ENCODE assay signal across 8 cellular contexts in the genomic region with DNA sequence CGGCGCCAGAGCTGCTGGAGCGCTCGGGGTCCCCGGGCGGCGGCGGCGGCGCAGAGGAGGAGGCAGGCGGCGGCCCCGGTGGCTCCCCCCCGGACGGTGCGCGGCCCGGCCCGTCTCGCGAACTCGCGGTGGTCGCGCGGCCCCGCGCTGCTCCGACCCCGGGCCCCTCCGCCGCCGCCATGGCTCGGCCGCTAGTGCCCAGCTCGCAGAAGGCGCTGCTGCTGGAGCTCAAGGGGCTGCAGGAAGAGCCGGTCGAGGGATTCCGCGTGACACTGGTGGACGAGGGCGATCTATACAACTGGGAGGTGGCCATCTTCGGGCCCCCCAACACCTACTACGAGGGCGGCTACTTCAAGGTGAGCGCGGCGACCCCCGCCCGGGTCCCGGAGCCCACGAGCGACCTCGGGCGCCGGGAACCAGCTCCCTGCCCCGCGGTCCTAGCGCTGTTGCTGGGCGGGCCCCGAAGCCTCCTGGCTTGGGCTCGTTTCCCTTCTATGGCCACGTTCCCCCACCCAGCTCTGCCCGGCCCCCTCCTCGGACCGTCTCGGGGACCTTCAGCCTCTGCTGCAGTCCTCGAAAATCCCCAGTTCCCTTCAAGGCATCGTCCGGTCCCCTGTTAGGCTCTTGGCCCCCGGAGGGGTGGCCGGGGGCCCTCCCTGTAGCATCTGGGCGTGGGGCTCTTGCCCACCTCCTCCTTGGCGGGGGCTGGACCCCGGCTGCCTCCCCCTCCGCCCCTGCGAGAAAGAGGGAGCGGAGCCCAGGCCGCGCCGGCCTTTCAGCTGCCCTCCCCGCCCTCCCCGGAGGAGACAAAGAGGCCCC. TPM values are rescaled to one million over a fixed set of nuclear protein-coding genes. Genes with fewer than 3 reads are reported as not detected.
DNase-seq lines count a peak whose midpoint lies in the region; ATAC-seq and TF ChIP-seq lines count a peak whose summit lies in the region.

A gene with protein sequence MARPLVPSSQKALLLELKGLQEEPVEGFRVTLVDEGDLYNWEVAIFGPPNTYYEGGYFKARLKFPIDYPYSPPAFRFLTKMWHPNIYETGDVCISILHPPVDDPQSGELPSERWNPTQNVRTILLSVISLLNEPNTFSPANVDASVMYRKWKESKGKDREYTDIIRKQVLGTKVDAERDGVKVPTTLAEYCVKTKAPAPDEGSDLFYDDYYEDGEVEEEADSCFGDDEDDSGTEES (plus strand): TSS at position 8 of the 819 bp plus-strand sequence. CDS start 172 bp downstream, at position 180.

- H3K36me3 ChIP-seq in right atrium auricular region = peaks cover 17% of the 10 kb centered on the region

- no peak for TF ChIP-seq CTCF in right atrium auricular region (IDR thresholded peaks at IDR 0.05)

- H3K27me3 Mint-ChIP-seq in activated naive CD8-positive, alpha-beta T cell treated with anti-CD3 and anti-CD28 coated beads for 36 hours = peaks cover under 1% of the 10 kb centered on the region

- no peaks in the 10 kb centered on the region for H3K9me3 ChIP-seq in right atrium auricular region

- H3K4me3 Mint-ChIP-seq in activated naive CD8-positive, alpha-beta T cell treated with anti-CD3 and anti-CD28 coated beads for 36 hours = peak within 1 kb of the TSS; percentile 87

- no peaks in the 10 kb centered on the region for H3K36me3 Mint-ChIP-seq in activated naive CD8-positive, alpha-beta T cell treated with anti-CD3 and anti-CD28 coated beads for 36 hours

- H3K4me1 ChIP-seq in right atrium auricular region = peaks cover 0 to 33% of the 10 kb centered on the region in 2 donors

- TF ChIP-seq POLR2A in GM18951 (IDR thresholded peaks at IDR 0.05; ENCODE audit: extremely low read depth, insufficient read depth, insufficient read length) = peak; percentile 89

- ATAC-seq in HG03460 (IDR thresholded peaks at IDR 0.05; ENCODE audit: unreplicated experiment) (peak; percentile 27), sciatic nerve (peak; percentile 5), HG03097 (IDR thresholded peaks at IDR 0.05; ENCODE audit: low FRiP score, unreplicated experiment) (no peak)

- in situ Hi-C loops in GM18951 (cut with MboI; ENCODE audit: low sequenced_read_pairs, unreplicated experiment) = no loop called here

- H3K9me3 Mint-ChIP-seq in activated naive CD8-positive, alpha-beta T cell treated with anti-CD3 and anti-CD28 coated beads for 36 hours = no peaks in the 10 kb centered on the region

- H3K27me3 ChIP-seq in right atrium auricular region = no peaks in the 10 kb centered on the region

- intact Hi-C loops in sciatic nerve (cut with DNase I) = no loop called here

- peak within 1 kb of the TSS; percentile 97 to 99 for H3K4me3 ChIP-seq in right atrium auricular region

- peaks cover 16% of the 10 kb centered on the region for H3K4me1 Mint-ChIP-seq in activated naive CD8-positive, alpha-beta T cell treated with anti-CD3 and anti-CD28 coated beads for 36 hours

- DNase-seq in AG20443 (ENCODE audit: low spot score) = peak; percentile 39
- DNase-seq in activated naive CD8-positive, alpha-beta T cell treated with anti-CD3 and anti-CD28 coated beads for 36 hours = no peak
- no peak for DNase-seq in right atrium auricular region (ENCODE audit: low spot score)
- DNase-seq in sciatic nerve (ENCODE audit: low spot score) = no peak
- DNase-seq in RPMI8226 = no peak

- peak within 1 kb of the TSS; percentile 85 for H3K27ac Mint-ChIP-seq in activated naive CD8-positive, alpha-beta T cell treated with anti-CD3 and anti-CD28 coated beads for 36 hours

- peak within 1 kb of the TSS; percentile 95 to 97 for H3K27ac ChIP-seq in right atrium auricular region

RNA-seq across cellular contexts. Expression of the gene that starts here (rescaled TPM):
- 10 to 100 TPM; 46.5 to 48.8 TPM for total RNA-seq in activated naive CD8-positive, alpha-beta T cell treated with anti-CD3 and anti-CD28 coated beads for 36 hours
- total RNA-seq in right atrium auricular region (10 to 100 TPM; 55.8 to 75.0 TPM), sciatic nerve (40.2 TPM)
